ENCODE assay signal across 11 cellular contexts in the genomic region with DNA sequence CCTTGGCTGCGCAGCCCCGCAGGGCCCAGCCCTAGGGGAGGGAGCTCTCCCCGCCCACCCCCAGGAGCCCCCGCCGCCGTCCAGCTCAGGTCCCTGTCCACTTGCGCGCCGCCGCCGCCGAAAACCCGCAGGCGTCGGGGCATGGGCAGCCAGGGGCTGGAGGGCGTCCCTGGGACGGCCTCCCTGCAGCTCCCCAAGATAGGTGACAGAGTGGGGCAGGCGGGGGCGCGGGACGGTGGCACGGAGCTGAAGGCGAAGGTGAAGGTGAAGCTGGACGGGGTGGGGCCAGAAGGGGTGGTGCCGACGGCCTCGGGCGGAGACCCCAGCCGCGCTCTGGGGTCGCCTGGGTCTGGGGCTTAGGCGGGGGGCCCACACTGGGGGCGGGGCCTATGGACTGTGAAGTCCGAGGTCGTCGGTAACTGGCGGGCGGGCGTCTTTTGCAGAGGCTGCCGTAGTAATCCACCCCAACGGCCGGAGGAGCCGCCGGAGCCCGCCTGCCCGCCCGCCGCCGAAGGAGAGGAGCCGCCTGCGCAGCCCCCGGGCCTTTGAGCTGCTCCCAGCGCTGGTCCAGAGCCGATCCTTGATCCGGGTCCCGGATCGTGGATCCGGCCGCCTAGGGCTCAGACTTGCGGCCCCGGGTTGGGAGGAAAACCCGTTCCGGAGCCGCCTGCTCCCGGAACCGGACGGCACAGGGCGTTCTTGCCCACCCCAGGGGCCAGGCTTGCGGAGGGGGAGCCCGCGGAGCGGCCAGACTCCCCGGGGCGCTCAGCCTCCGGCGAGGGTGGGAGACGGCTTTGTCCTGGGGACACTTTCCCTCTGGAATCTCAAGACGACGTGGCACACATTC. TPM values are rescaled to one million over a fixed set of nuclear protein-coding genes. Genes with fewer than 3 reads are reported as not detected.
A peak's percentile ranks its signal among the peaks of the same experiment; 100 is the strongest.
DNase-seq lines count a peak whose midpoint lies in the region; ATAC-seq and TF ChIP-seq lines count a peak whose summit lies in the region.
"Had no signal": no experiment of that assay in that cellular context is flagged by ENCODE, and none has a peak within 500 bp of the region (broad histone marks: within the 10 kb centered on the region; RNA-seq: fewer than 3 reads in every experiment).

No MANE protein-coding gene starts in this region.

- peaks cover 15% of the 10 kb centered on the region for H3K4me1 Mint-ChIP-seq in glutamatergic neuron (ENCODE audit: low read depth, unreplicated experiment)

- peaks cover 11% of the 10 kb centered on the region for H4K20me1 ChIP-seq in osteoblast (ENCODE audit: insufficient read depth, low read length)

- peak overlapping the region; percentile 40 for H3K4me3 Mint-ChIP-seq in glutamatergic neuron (ENCODE audit: unreplicated experiment)
- H3K4me3 Mint-ChIP-seq: activated T-cell treated with anti-CD3 and anti-CD28 coated beads, Interleukin-2, amount 50 U/mL, for 24 hours had no signal

- peak; percentile 66 for DNase-seq in BE2C
- DNase-seq in glutamatergic neuron, result peak; percentile 84
- DNase-seq in osteoblast (ENCODE audit: insufficient read length, low spot score, missing footprints), result peak; percentile 96
- no peak for DNase-seq in NCI-H774 (lab: John Stamatoyannopoulos, UW)
- DNase-seq: activated T-cell treated with anti-CD3 and anti-CD28 coated beads, Interleukin-2, amount 50 U/mL, for 24 hours; hippocampal formation had no signal

- H3K36me3 Mint-ChIP-seq in glutamatergic neuron (ENCODE audit: unreplicated experiment), result peaks cover 7% of the 10 kb centered on the region
- H3K36me3 Mint-ChIP-seq: IgD-negative memory B cell had no signal

- no peak overlapping the region for H3K4me2 ChIP-seq in osteoblast (ENCODE audit: insufficient read depth, low read length)

- H3K4me3 ChIP-seq in BE2C (ENCODE audit: low read depth, low read length), result no peak overlapping the region
- no peak overlapping the region for H3K4me3 ChIP-seq in osteoblast (ENCODE audit: insufficient read depth, low read length)

- no peaks in the 10 kb centered on the region for H3K9me3 ChIP-seq in BE2C
- no peaks in the 10 kb centered on the region for H3K9me3 ChIP-seq in osteoblast (ENCODE audit: low read depth, low read length)

- peaks cover 45% of the 10 kb centered on the region for H3K27me3 Mint-ChIP-seq in glutamatergic neuron (ENCODE audit: unreplicated experiment)
- H3K27me3 Mint-ChIP-seq: activated T-cell treated with anti-CD3 and anti-CD28 coated beads, Interleukin-2, amount 50 U/mL, for 24 hours; IgD-negative memory B cell had no signal

- H3K79me2 ChIP-seq in osteoblast (ENCODE audit: insufficient read depth, low read length), result no peaks in the 10 kb centered on the region

- H3K27ac ChIP-seq in VCaP (peak overlapping the region; percentile 58), osteoblast (ENCODE audit: low read depth, low read length) (no peak overlapping the region)

- ATAC-seq in HG02798 (IDR thresholded peaks at IDR 0.05; ENCODE audit: poor library complexity, unreplicated experiment) (no peak), HG03439 (IDR thresholded peaks at IDR 0.05; ENCODE audit: unreplicated experiment) (no peak), GM18519 (IDR thresholded peaks at IDR 0.05; ENCODE audit: low FRiP score, unreplicated experiment) (no peak)

- TF ChIP-seq CTCF in BE2C (IDR thresholded peaks at IDR 0.05; ENCODE audit: low read depth, low read length) (no peak), VCaP (conservative IDR thresholded peaks at IDR 0.05) (no peak), glutamatergic neuron (IDR thresholded peaks at IDR 0.05; ENCODE audit: partially characterized antibody, unreplicated experiment) (no peak), osteoblast (IDR thresholded peaks at IDR 0.05; ENCODE audit: extremely low read depth, low read depth, low read length) (no peak)

- H3K36me3 ChIP-seq in BE2C (peaks cover 39% of the 10 kb centered on the region), osteoblast (ENCODE audit: insufficient read depth, low read length) (peaks cover 30% of the 10 kb centered on the region)

- H3K9me3 Mint-ChIP-seq in glutamatergic neuron (ENCODE audit: unreplicated experiment), result peaks cover 35% of the 10 kb centered on the region
- H3K9me3 Mint-ChIP-seq: activated T-cell treated with anti-CD3 and anti-CD28 coated beads, Interleukin-2, amount 50 U/mL, for 24 hours; IgD-negative memory B cell had no signal

- H2AFZ ChIP-seq in osteoblast (ENCODE audit: low read length), result no peak overlapping the region

- H3K27me3 ChIP-seq in BE2C (no peaks in the 10 kb centered on the region), osteoblast (ENCODE audit: insufficient read depth, low read length) (no peaks in the 10 kb centered on the region)

- peak overlapping the region; percentile 64 for H3K27ac Mint-ChIP-seq in glutamatergic neuron (ENCODE audit: unreplicated experiment)

- peaks cover 14% of the 10 kb centered on the region for H3K4me1 ChIP-seq in BE2C
- H3K4me1 ChIP-seq in osteoblast (ENCODE audit: insufficient read depth, low read length), result no peaks in the 10 kb centered on the region

RNA-seq across cellular contexts. Expression of a gene that starts 27.0 kb away (rescaled TPM):
- 73.2 TPM for polyA plus RNA-seq in BE2C (2012; ENCODE audit: insufficient read depth, insufficient read length, low read depth)
- total RNA-seq in glutamatergic neuron (ENCODE audit: unreplicated experiment), result 365 TPM
- total RNA-seq in osteoblast, result 115 and 133 TPM in 2 replicates
